1 cellular context compared by ENCODE assay signal in the genomic region with DNA sequence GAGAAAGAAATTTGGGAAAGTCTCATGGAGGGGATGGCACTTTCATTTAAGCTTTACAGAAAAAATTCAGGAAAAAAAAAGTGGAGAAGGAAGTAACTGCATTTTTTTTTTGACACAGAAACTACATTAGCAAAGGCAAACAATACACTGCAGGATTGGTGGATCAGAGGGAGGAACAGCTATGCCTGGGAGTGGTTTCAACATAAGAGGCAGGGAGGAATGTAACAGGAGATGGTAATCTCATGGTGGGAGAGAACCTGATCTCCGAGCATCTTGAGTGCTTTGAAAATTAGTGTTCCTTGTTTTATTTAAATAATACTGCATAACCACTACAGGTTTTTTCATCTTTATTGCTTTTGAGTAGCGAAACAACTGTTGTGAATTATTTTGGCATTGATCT.
TF ChIP-seq lines count a peak whose summit lies in the region.

No MANE protein-coding gene starts in this region.

TF ChIP-seq in WTC11, 78 proteins besides CTCF, POLR2A, EP300 and RAD21 (continued from another document):
- TF ChIP-seq, protein P1, sequence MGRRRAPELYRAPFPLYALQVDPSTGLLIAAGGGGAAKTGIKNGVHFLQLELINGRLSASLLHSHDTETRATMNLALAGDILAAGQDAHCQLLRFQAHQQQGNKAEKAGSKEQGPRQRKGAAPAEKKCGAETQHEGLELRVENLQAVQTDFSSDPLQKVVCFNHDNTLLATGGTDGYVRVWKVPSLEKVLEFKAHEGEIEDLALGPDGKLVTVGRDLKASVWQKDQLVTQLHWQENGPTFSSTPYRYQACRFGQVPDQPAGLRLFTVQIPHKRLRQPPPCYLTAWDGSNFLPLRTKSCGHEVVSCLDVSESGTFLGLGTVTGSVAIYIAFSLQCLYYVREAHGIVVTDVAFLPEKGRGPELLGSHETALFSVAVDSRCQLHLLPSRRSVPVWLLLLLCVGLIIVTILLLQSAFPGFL (CRISPR knock-in tag; IDR thresholded peaks at IDR 0.05; ENCODE audit: borderline replicate concordance), result no peak
- TF ChIP-seq, protein P2, sequence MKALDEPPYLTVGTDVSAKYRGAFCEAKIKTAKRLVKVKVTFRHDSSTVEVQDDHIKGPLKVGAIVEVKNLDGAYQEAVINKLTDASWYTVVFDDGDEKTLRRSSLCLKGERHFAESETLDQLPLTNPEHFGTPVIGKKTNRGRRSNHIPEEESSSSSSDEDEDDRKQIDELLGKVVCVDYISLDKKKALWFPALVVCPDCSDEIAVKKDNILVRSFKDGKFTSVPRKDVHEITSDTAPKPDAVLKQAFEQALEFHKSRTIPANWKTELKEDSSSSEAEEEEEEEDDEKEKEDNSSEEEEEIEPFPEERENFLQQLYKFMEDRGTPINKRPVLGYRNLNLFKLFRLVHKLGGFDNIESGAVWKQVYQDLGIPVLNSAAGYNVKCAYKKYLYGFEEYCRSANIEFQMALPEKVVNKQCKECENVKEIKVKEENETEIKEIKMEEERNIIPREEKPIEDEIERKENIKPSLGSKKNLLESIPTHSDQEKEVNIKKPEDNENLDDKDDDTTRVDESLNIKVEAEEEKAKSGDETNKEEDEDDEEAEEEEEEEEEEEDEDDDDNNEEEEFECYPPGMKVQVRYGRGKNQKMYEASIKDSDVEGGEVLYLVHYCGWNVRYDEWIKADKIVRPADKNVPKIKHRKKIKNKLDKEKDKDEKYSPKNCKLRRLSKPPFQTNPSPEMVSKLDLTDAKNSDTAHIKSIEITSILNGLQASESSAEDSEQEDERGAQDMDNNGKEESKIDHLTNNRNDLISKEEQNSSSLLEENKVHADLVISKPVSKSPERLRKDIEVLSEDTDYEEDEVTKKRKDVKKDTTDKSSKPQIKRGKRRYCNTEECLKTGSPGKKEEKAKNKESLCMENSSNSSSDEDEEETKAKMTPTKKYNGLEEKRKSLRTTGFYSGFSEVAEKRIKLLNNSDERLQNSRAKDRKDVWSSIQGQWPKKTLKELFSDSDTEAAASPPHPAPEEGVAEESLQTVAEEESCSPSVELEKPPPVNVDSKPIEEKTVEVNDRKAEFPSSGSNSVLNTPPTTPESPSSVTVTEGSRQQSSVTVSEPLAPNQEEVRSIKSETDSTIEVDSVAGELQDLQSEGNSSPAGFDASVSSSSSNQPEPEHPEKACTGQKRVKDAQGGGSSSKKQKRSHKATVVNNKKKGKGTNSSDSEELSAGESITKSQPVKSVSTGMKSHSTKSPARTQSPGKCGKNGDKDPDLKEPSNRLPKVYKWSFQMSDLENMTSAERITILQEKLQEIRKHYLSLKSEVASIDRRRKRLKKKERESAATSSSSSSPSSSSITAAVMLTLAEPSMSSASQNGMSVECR (CRISPR knock-in tag; IDR thresholded peaks at IDR 0.05; ENCODE audit: borderline replicate concordance), result no peak
